ENCODE assay signal across 22 cellular contexts in genomic region chr2:143410097-143410897, GRCh38.
"Had no signal": no experiment of that assay in that cellular context is flagged by ENCODE, and none has a peak within 500 bp of the region (broad histone marks: within the 10 kb centered on the region; RNA-seq: fewer than 3 reads in every experiment).

No MANE protein-coding gene starts in this region.

- H3K36me3 Mint-ChIP-seq: type B pancreatic cell, WTC11 had no signal

- H3K27me3 Mint-ChIP-seq: activated CD8-positive, alpha-beta memory T cell treated with anti-CD3 and anti-CD28 coated beads, Interleukin-2, amount 10 ng/mL, durations not matched to agents 7 days and 5 days; activated CD8-positive, alpha-beta T cell treated with anti-CD3 and anti-CD28 coated beads for 36 hours; type B pancreatic cell had no signal

- H3K27ac ChIP-seq: breast epithelium, coronary artery, epithelial cell of prostate, lower lobe of right lung, sigmoid colon, testis, vagina had no signal

- H3K9me3 ChIP-seq: lower lobe of right lung, mucosa of descending colon, sigmoid colon, testis, vagina had no signal

- H3K27ac Mint-ChIP-seq: activated CD8-positive, alpha-beta memory T cell treated with anti-CD3 and anti-CD28 coated beads, Interleukin-2, amount 10 ng/mL, durations not matched to agents 7 days and 5 days; activated CD8-positive, alpha-beta T cell treated with anti-CD3 and anti-CD28 coated beads for 36 hours; endodermal cell; T-helper 2 cell treated with Interferon-gamma antibody and Interleukin-4, amounts not matched to agents 5 μg/mL and 100 μg/mL, for 36 hours; type B pancreatic cell; WTC11 had no signal

- ATAC-seq: activated CD8-positive, alpha-beta memory T cell treated with anti-CD3 and anti-CD28 coated beads, Interleukin-2, amount 10 ng/mL, durations not matched to agents 7 days and 5 days; activated CD8-positive, alpha-beta T cell treated with anti-CD3 and anti-CD28 coated beads for 36 hours; lower lobe of right lung; mucosa of descending colon; WTC11 had no signal

- H3K4me1 Mint-ChIP-seq: endodermal cell, WTC11 had no signal

- H3K4me3 Mint-ChIP-seq: activated CD8-positive, alpha-beta memory T cell treated with anti-CD3 and anti-CD28 coated beads, Interleukin-2, amount 10 ng/mL, durations not matched to agents 7 days and 5 days; activated CD8-positive, alpha-beta T cell treated with anti-CD3 and anti-CD28 coated beads for 36 hours; endodermal cell; T-helper 2 cell treated with Interferon-gamma antibody and Interleukin-4, amounts not matched to agents 5 μg/mL and 100 μg/mL, for 36 hours; type B pancreatic cell; WTC11 had no signal

- H3K36me3 ChIP-seq: breast epithelium, lower lobe of right lung, sigmoid colon, vagina had no signal

- H3K27me3 ChIP-seq: breast epithelium, sigmoid colon, testis, vagina had no signal

- H3K9me3 Mint-ChIP-seq: endodermal cell; T-helper 2 cell treated with Interferon-gamma antibody and Interleukin-4, amounts not matched to agents 5 μg/mL and 100 μg/mL, for 36 hours; WTC11 had no signal

- DNase-seq: activated CD4-positive, alpha-beta T cell treated with anti-CD3 and anti-CD28 coated beads for 48 hours; activated CD8-positive, alpha-beta memory T cell treated with anti-CD3 and anti-CD28 coated beads, Interleukin-2, amount 10 ng/mL, durations not matched to agents 7 days and 5 days; activated CD8-positive, alpha-beta T cell treated with anti-CD3 and anti-CD28 coated beads for 36 hours; activated T-cell treated with anti-CD3 and anti-CD28 coated beads for 4 hours; endodermal cell; kidney; lower lobe of right lung; mesendoderm; mucosa of descending colon; nucleus accumbens; sigmoid colon; stimulated activated CD4-positive, alpha-beta T cell treated with anti-CD3 and anti-CD28 coated beads, Interleukin-2, amount 100 ng/mL, for 48 hours; stimulated activated CD8-positive, alpha-beta memory T cell treated with anti-CD3 and anti-CD28 coated beads, Interleukin-4, amount 100 ng/mL, for 48 hours; stimulated activated naive CD4-positive, alpha-beta T cell; testis had no signal

- H3K4me1 ChIP-seq: breast epithelium, lower lobe of right lung, sigmoid colon, testis, vagina had no signal

- H3K4me3 ChIP-seq: breast epithelium, coronary artery, lower lobe of right lung, mucosa of descending colon, sigmoid colon, testis, vagina had no signal
